Comparison of ENCODE assay signal across 17 cellular contexts in the genomic region with DNA sequence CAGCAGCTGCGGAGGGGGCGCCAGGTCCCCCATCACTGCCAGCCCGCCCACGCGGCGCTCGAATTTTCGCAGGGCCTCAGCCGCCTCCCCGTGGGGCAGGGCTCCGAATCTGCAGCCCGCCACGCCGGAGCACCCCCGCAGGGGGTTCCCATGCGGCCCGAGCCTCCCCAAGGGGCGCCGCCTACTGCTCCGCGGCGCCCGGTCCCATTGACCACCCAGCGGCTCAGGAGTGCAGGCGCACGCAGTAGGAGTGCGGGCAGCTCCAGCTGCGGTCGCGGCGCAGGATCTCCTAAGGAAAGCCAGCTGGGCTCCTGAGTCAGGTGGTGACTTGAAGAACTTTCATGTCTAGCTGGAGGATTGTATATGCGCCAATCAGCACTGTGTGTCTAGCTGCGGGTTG.
DNase-seq lines count a peak whose midpoint lies in the region; ATAC-seq and TF ChIP-seq lines count a peak whose summit lies in the region.
"Had no signal": no experiment of that assay in that cellular context is flagged by ENCODE, and none has a peak within 500 bp of the region (broad histone marks: within the 10 kb centered on the region; RNA-seq: fewer than 3 reads in every experiment).

No MANE protein-coding gene starts in this region.

- peaks cover 11% of the 10 kb centered on the region for H3K36me3 Mint-ChIP-seq in endothelial cell (ENCODE audit: low read depth, unreplicated experiment)
- H3K36me3 Mint-ChIP-seq: CD8-positive, alpha-beta T cell had no signal

- DNase-seq in stimulated activated naive CD8-positive, alpha-beta T cell treated with anti-CD3 and anti-CD28 coated beads, Interleukin-15, amount 100 ng/mL, for 72 hours, result no peak
- DNase-seq in stimulated activated naive CD8-positive, alpha-beta T cell treated with anti-CD3 and anti-CD28 coated beads, Interleukin-15, Interleukin-2, amounts not matched to agents 100 U/mL and 50 U/mL, for 24 hours, result no peak
- DNase-seq in mesenteric fat pad (ENCODE audit: low spot score) (peak; percentile 82), endothelial cell (ENCODE audit: low spot score) (no peak), DMS53 (lab: John Stamatoyannopoulos, UW) (no peak)
- DNase-seq: AML-193; Caco-2; Calu3; CD4-positive, alpha-beta T cell; CD8-positive, alpha-beta T cell; DMS79; DND-41; EL; GDM1 had no signal

- peak; percentile 45 for ATAC-seq in stimulated activated naive CD8-positive, alpha-beta T cell treated with anti-CD3 and anti-CD28 coated beads, Interleukin-15, amount 100 ng/mL, for 72 hours
- ATAC-seq in stimulated activated naive CD8-positive, alpha-beta T cell treated with anti-CD3 and anti-CD28 coated beads, Interleukin-15, Interleukin-2, amounts not matched to agents 100 U/mL and 50 U/mL, for 24 hours, result no peak
- ATAC-seq: A549; CD8-positive, alpha-beta T cell; GM12878 had no signal

- H3K9me3 Mint-ChIP-seq in stimulated activated naive CD8-positive, alpha-beta T cell treated with anti-CD3 and anti-CD28 coated beads, Interleukin-15, amount 100 ng/mL, for 72 hours, result peaks cover 18 to 22% of the 10 kb centered on the region in 2 donors
- H3K9me3 Mint-ChIP-seq in endothelial cell (ENCODE audit: unreplicated experiment), result peaks cover 8% of the 10 kb centered on the region

- H3K27ac Mint-ChIP-seq in stimulated activated naive CD8-positive, alpha-beta T cell treated with anti-CD3 and anti-CD28 coated beads, Interleukin-15, amount 100 ng/mL, for 72 hours, result no peak overlapping the region
- no peak overlapping the region for H3K27ac Mint-ChIP-seq in endothelial cell (ENCODE audit: unreplicated experiment)
- H3K27ac Mint-ChIP-seq: B cell; CD4-positive, alpha-beta T cell; CD8-positive, alpha-beta T cell had no signal

- H3K4me3 Mint-ChIP-seq in stimulated activated naive CD8-positive, alpha-beta T cell treated with anti-CD3 and anti-CD28 coated beads, Interleukin-15, amount 100 ng/mL, for 72 hours, result no peak overlapping the region
- no peak overlapping the region for H3K4me3 Mint-ChIP-seq in endothelial cell (ENCODE audit: unreplicated experiment)
- H3K4me3 Mint-ChIP-seq: B cell; CD4-positive, alpha-beta T cell; CD8-positive, alpha-beta T cell had no signal

- H3K4me1 Mint-ChIP-seq in stimulated activated naive CD8-positive, alpha-beta T cell treated with anti-CD3 and anti-CD28 coated beads, Interleukin-15, amount 100 ng/mL, for 72 hours, result no peaks in the 10 kb centered on the region
- H3K4me1 Mint-ChIP-seq in endothelial cell (ENCODE audit: unreplicated experiment), result peaks cover 6% of the 10 kb centered on the region
- H3K4me1 Mint-ChIP-seq: B cell had no signal

- H3K27me3 Mint-ChIP-seq in stimulated activated naive CD8-positive, alpha-beta T cell treated with anti-CD3 and anti-CD28 coated beads, Interleukin-15, amount 100 ng/mL, for 72 hours, result no peaks in the 10 kb centered on the region
- peaks cover 4% of the 10 kb centered on the region for H3K27me3 Mint-ChIP-seq in endothelial cell (ENCODE audit: unreplicated experiment)
- H3K27me3 Mint-ChIP-seq: B cell; CD4-positive, alpha-beta T cell had no signal

- TF ChIP-seq CTCF in endothelial cell (IDR thresholded peaks at IDR 0.05; ENCODE audit: unreplicated experiment), result no peak
